In genomic region chr3:88203537-88204143, GRCh38 we compare ENCODE assay signal across 8 cellular contexts. TPM values are rescaled to one million over a fixed set of nuclear protein-coding genes. Genes with fewer than 3 reads are reported as not detected.
DNase-seq lines count a peak whose midpoint lies in the region; ATAC-seq, FAIRE-seq and TF ChIP-seq lines count a peak whose summit lies in the region.

No MANE protein-coding gene starts in this region.

- TF ChIP-seq CTCF in OCI-LY3 (IDR thresholded peaks at IDR 0.05; ENCODE audit: low read depth, low read length) (peak; percentile 98), foreskin keratinocyte (conservative IDR thresholded peaks at IDR 0.05) (peak; percentile 83), pancreas (IDR thresholded peaks at IDR 0.05) (peak; percentile 53 to 80 (median 68))

- 3 to 6% methylated on average over 6 of the region's 6 CpGs for whole genome bisulfite sequencing in pancreas, 2 donors

- intact Hi-C loops in pancreas (cut with DNase I) = loop anchor here in 1 of 3 donors (10.0 kb wide), 1 partner anchor 901 kb away; the partner anchor contains the start of gene EPHA3

- H2AFZ ChIP-seq in OCI-LY3 (ENCODE audit: low read depth, low read length) = 0 out of 2 replicates have a peak overlapping the region, but pooled peaks have one; percentile 17

- H3K4me2 ChIP-seq in OCI-LY3 (ENCODE audit: low read length) = peak overlapping the region; percentile 40

- ATAC-seq in GM21367 (IDR thresholded peaks at IDR 0.05; ENCODE audit: unreplicated experiment) = peak; percentile 97
- ATAC-seq in HG03571 (IDR thresholded peaks at IDR 0.05; ENCODE audit: unreplicated experiment) = peak; percentile 85
- peak; percentile 91 for ATAC-seq in foreskin keratinocyte
- peak; percentile 86 to 99 (median 97) for ATAC-seq in pancreas

- H3K36me3 ChIP-seq in OCI-LY3 (replicated peaks; ENCODE audit: low read depth, low read length) (no peaks in the 10 kb centered on the region), pancreas (no peaks in the 10 kb centered on the region)

- H3K27ac ChIP-seq in OCI-LY3 (ENCODE audit: low read length) = no peak overlapping the region
- no peak overlapping the region for H3K27ac ChIP-seq in foreskin keratinocyte
- no peak overlapping the region for H3K27ac ChIP-seq in pancreas

- no peaks in the 10 kb centered on the region for H3K9me3 ChIP-seq in OCI-LY3 (ENCODE audit: insufficient read depth, low read length)
- H3K9me3 ChIP-seq in pancreas = no peaks in the 10 kb centered on the region

- FAIRE-seq in pancreas (lab: Jason Lieb, UNC) = peak; percentile 86

- no peaks in the 10 kb centered on the region for H4K20me1 ChIP-seq in OCI-LY3 (ENCODE audit: insufficient read depth, low read length)

- no peaks in the 10 kb centered on the region for H3K27me3 ChIP-seq in OCI-LY3 (ENCODE audit: low read depth, low read length)
- H3K27me3 ChIP-seq in foreskin keratinocyte = no peaks in the 10 kb centered on the region
- H3K27me3 ChIP-seq in pancreas = no peaks in the 10 kb centered on the region

- H3K79me2 ChIP-seq in OCI-LY3 (ENCODE audit: low read length) = no peaks in the 10 kb centered on the region

- peaks cover 7% of the 10 kb centered on the region for H3K4me1 ChIP-seq in OCI-LY3 (ENCODE audit: low read length)
- no peaks in the 10 kb centered on the region for H3K4me1 ChIP-seq in foreskin keratinocyte
- no peaks in the 10 kb centered on the region for H3K4me1 ChIP-seq in pancreas

- H3K4me3 ChIP-seq in OCI-LY3 (ENCODE audit: low read length) (peak overlapping the region; percentile 33), pancreas (no peak overlapping the region)

- H3K9ac ChIP-seq in OCI-LY3 (ENCODE audit: low read length) = no peak overlapping the region

- DNase-seq in Daoy (ENCODE audit: low read depth) (peak; percentile 35), foreskin keratinocyte (peak in 1 of 2 donors; percentile 48), pancreas (peak in 5 of 6 donors; percentile 26 to 77 (median 57)), NCI-H187 treated with DMSO at 0.1 percent for 48 hours (lab: John Stamatoyannopoulos, UW) (no peak)
- peak; percentile 68 to 72 for DNase-seq in activated T-cell treated with anti-CD3 and anti-CD28 coated beads, Interleukin-2, amount 50 U/mL, for 48 hours

RNA-seq across cellular contexts. Expression of gene C3orf38, which starts 53.9 kb away (rescaled TPM):
- 13.8 and 17.1 TPM in 2 replicates for total RNA-seq in Daoy (2014; rRNA removed; shearing (Covaris generic))
- total RNA-seq in foreskin keratinocyte (21.0 and 22.5 TPM in 2 replicates), pancreas (10 to 100 TPM in 2 of 6 donors, 1 to 10 TPM in 4; 6.6 to 11.6 (median 8.4) TPM)
- polyA plus RNA-seq in foreskin keratinocyte (9.3 and 11.1 TPM in 2 replicates), pancreas (1 to 10 TPM; 2.7 to 4.3 TPM)
